3 cellular contexts compared by ENCODE assay signal in the genomic region with DNA sequence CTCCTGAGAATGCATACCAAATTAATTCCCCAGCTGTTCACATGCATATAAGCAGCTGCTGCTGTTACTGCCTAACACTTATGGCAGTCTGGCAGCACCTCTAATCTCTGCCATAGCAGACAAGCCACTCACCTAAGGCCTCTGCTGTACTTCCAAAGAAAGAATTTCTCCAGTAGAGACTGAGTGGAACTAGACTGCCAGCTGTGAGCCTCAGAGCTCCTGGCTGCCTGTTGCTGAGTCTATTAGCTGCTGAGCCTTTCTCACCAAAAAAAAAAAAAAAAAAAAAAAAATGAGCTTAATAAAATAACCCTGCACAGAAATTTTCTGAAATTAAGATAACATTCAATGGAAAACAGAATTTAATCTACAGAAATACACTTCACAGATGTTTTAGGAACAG. TPM values are rescaled to one million over a fixed set of nuclear protein-coding genes. Genes with fewer than 3 reads are reported as not detected.
"Had no signal": no experiment of that assay in that cellular context is flagged by ENCODE, and none has a peak within 500 bp of the region (broad histone marks: within the 10 kb centered on the region; RNA-seq: fewer than 3 reads in every experiment).

No MANE protein-coding gene starts in this region.

RNA-seq across cellular contexts. Expression of a gene that starts 33.0 kb away (rescaled TPM):
- total RNA-seq: right atrium auricular region, urinary bladder had no signal
- polyA plus RNA-seq: naive thymus-derived CD8-positive, alpha-beta T cell had no signal
